In the genomic region with DNA sequence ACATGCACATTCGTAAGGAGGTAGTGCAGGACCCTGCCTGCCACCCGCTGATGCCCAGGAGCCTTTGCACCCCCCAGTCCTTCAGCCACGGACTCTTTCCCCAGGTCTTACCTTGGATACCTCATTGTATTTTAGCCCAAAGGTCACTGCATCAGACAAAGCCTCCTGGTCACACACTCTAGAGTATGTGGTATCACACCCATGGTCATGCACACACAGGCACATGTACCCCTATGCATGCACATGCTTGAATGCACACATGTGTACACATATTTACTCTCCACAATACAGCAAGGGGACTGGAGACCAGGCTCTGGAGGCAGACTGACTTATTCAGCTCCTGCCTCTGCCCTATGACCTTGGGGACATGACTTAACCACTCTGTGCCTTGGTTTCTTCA, we compare ENCODE assay signal across 23 cellular contexts.
"Had no signal": no experiment of that assay in that cellular context is flagged by ENCODE, and none has a peak within 500 bp of the region (broad histone marks: within the 10 kb centered on the region; RNA-seq: fewer than 3 reads in every experiment).

No MANE protein-coding gene starts in this region.

- H3K79me2 ChIP-seq: hepatocyte had no signal

- H3K9me3 ChIP-seq: esophagus muscularis mucosa, gastroesophageal sphincter, heart left ventricle, left lung, ovary, psoas muscle, spleen, testis, tibial artery, upper lobe of left lung had no signal

- H3K36me3 Mint-ChIP-seq: naive thymus-derived CD4-positive, alpha-beta T cell; stimulated activated memory B cell treated with anti-CD40 and anti-IgM and Interleukin-4, amounts not matched to agents 10 μg/mL and 1 μg/mL and 100 μg/mL, for 72 hours had no signal

- H3K4me3 Mint-ChIP-seq: naive thymus-derived CD4-positive, alpha-beta T cell; stimulated activated memory B cell treated with anti-CD40 and anti-IgM and Interleukin-4, amounts not matched to agents 10 μg/mL and 1 μg/mL and 100 μg/mL, for 72 hours had no signal

- ATAC-seq: foreskin keratinocyte; gastroesophageal sphincter; heart left ventricle; left cardiac atrium; naive thymus-derived CD4-positive, alpha-beta T cell; psoas muscle; right cardiac atrium; stimulated activated memory B cell treated with anti-CD40 and anti-IgM and Interleukin-4, amounts not matched to agents 10 μg/mL and 1 μg/mL and 100 μg/mL, for 72 hours; stimulated activated naive CD8-positive, alpha-beta T cell treated with anti-CD3 and anti-CD28 coated beads, Interleukin-15, Interleukin-2, amounts not matched to agents 100 U/mL and 50 U/mL, for 24 hours had no signal

- H3K36me3 ChIP-seq: esophagus muscularis mucosa, gastroesophageal sphincter, heart left ventricle, left lung, ovary, spleen, tibial artery, upper lobe of left lung had no signal

- H2AFZ ChIP-seq: hepatocyte had no signal

- H3K4me1 ChIP-seq: foreskin keratinocyte, gastroesophageal sphincter, heart left ventricle, left lung, psoas muscle, testis, upper lobe of left lung had no signal

- H3K4me3 ChIP-seq: coronary artery, esophagus muscularis mucosa, gastroesophageal sphincter, heart left ventricle, hepatocyte, left lung, ovary, psoas muscle, skin epidermis, spleen, testis, tibial artery, upper lobe of left lung had no signal

- H3K27ac Mint-ChIP-seq: naive thymus-derived CD4-positive, alpha-beta T cell; stimulated activated memory B cell treated with anti-CD40 and anti-IgM and Interleukin-4, amounts not matched to agents 10 μg/mL and 1 μg/mL and 100 μg/mL, for 72 hours had no signal

- H3K4me1 Mint-ChIP-seq: stimulated activated memory B cell treated with anti-CD40 and anti-IgM and Interleukin-4, amounts not matched to agents 10 μg/mL and 1 μg/mL and 100 μg/mL, for 72 hours had no signal

- DNase-seq: dermis blood vessel endothelial cell; effector memory CD4-positive, alpha-beta T cell; foreskin keratinocyte; heart left ventricle; left cardiac atrium; left lung; mesenchymal stem cell; naive thymus-derived CD4-positive, alpha-beta T cell; psoas muscle; right cardiac atrium; spleen; stimulated activated CD4-positive, alpha-beta T cell treated with anti-CD3 and anti-CD28 coated beads, Interleukin-4, amount 100 ng/mL, for 4 hours; stimulated activated naive CD8-positive, alpha-beta T cell treated with anti-CD3 and anti-CD28 coated beads, Interleukin-15, Interleukin-2, amounts not matched to agents 100 U/mL and 50 U/mL, for 24 hours; testis; tibial artery; upper lobe of left lung had no signal

- H3K9me3 Mint-ChIP-seq: stimulated activated memory B cell treated with anti-CD40 and anti-IgM and Interleukin-4, amounts not matched to agents 10 μg/mL and 1 μg/mL and 100 μg/mL, for 72 hours had no signal

- H3K4me2 ChIP-seq: hepatocyte had no signal

- H3K27ac ChIP-seq: coronary artery, esophagus muscularis mucosa, foreskin keratinocyte, gastroesophageal sphincter, heart left ventricle, hepatocyte, left lung, ovary, psoas muscle, skin epidermis, spleen, testis, tibial artery, upper lobe of left lung had no signal

- H3K27me3 ChIP-seq: ovary, testis had no signal
